Comparison of ENCODE assay signal across 26 cellular contexts in the genomic region with DNA sequence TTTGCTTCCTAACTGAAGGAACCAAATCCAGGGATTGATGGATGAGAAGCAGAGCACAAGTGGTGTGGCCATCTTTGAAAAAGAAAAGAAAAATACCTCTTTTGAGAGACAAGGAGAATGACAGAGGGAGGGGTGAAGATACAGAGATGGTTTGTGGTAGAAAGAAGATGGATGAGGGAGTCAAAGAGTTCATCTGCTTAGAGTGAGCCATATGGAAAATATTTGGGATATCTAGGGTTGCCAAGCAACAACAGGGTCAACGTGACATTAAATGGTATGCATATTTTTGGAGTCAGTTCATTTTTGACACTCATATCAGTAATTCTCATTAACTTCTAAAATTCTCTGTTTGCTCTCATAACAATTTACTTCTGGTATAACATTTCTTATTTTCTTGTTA. TPM values are rescaled to one million over a fixed set of nuclear protein-coding genes. Genes with fewer than 3 reads are reported as not detected.
DNase-seq lines count a peak whose midpoint lies in the region; ATAC-seq and TF ChIP-seq lines count a peak whose summit lies in the region.
"Had no signal": no experiment of that assay in that cellular context is flagged by ENCODE, and none has a peak within 500 bp of the region (broad histone marks: within the 10 kb centered on the region; RNA-seq: fewer than 3 reads in every experiment).

No MANE protein-coding gene starts in this region.

- 23% methylated on average over 1 of the region's 1 CpG for WGBS in mammary epithelial cell (ENCODE audit: low coverage, missing lambda C conversion rate)
- WGBS in SK-N-SH (ENCODE audit: low lambda C conversion rate): 15% methylated on average over 1 of the region's 1 CpG

- H3K9me3 ChIP-seq in mammary epithelial cell (replicated peaks; ENCODE audit: insufficient read depth, low read length): no peaks in the 10 kb centered on the region
- H3K9me3 ChIP-seq in SK-N-SH: no peaks in the 10 kb centered on the region
- H3K9me3 ChIP-seq: BLaER1, esophagus squamous epithelium, heart left ventricle, spleen had no signal

- H3K9ac ChIP-seq in mammary epithelial cell (ENCODE audit: insufficient read depth, low read length) (no peak overlapping the region), SK-N-SH (peak overlapping the region; percentile 9; the same call in 1 of the 2 replicates)
- H3K9ac ChIP-seq: BLaER1 had no signal

- peaks cover 36% of the 10 kb centered on the region for H3K36me3 Mint-ChIP-seq in MCF 10A (ENCODE audit: insufficient read depth, unreplicated experiment)

- H3K27me3 ChIP-seq in mammary epithelial cell (ENCODE audit: insufficient read depth, low read length) (no peaks in the 10 kb centered on the region), SK-N-SH (ENCODE audit: insufficient read depth) (no peaks in the 10 kb centered on the region)
- H3K27me3 ChIP-seq: BLaER1, esophagus squamous epithelium, heart left ventricle, spleen had no signal

- DNase-seq in mammary epithelial cell: no peak
- DNase-seq in MCF 10A (ENCODE audit: unreplicated experiment): no peak
- DNase-seq in SK-N-SH: no peak
- peak; percentile 42 for DNase-seq in fibroblast of peridontal ligament (ENCODE audit: extremely low read depth)
- peak; percentile 13 for DNase-seq in stromal cell of bone marrow (ENCODE audit: low read depth)
- DNase-seq: activated CD4-positive, alpha-beta memory T cell treated with anti-CD3 and anti-CD28 coated beads, Interleukin-2, amount 10 ng/mL, durations not matched to agents 7 days and 5 days; activated gamma-delta T cell; activated T-cell treated with anti-CD3 and anti-CD28 coated beads for 4 hours; amygdala; esophagus squamous epithelium; heart left ventricle; immature natural killer cell; KBM-7; NCI-H1048; NCI-H2029; NCI-H446; nucleus accumbens; PC-9; spleen had no signal

- H2AFZ ChIP-seq in mammary epithelial cell (ENCODE audit: low read depth, low read length): no peak overlapping the region
- H2AFZ ChIP-seq in SK-N-SH (ENCODE audit: low read depth): no peak overlapping the region
- H2AFZ ChIP-seq: PC-9 had no signal

- H3K79me2 ChIP-seq in mammary epithelial cell (ENCODE audit: insufficient read depth, low read length): peaks cover 53% of the 10 kb centered on the region
- H3K79me2 ChIP-seq in SK-N-SH (ENCODE audit: insufficient read depth): peaks cover 68% of the 10 kb centered on the region

- no peak overlapping the region for H3K4me2 ChIP-seq in mammary epithelial cell (ENCODE audit: insufficient read depth, low read depth, low read length)
- peak overlapping the region; percentile 21; the same call in 1 of the 2 replicates for H3K4me2 ChIP-seq in SK-N-SH
- H3K4me2 ChIP-seq: BLaER1, PC-9 had no signal

- H3K27ac Mint-ChIP-seq in MCF 10A (ENCODE audit: low read depth, unreplicated experiment): no peak overlapping the region
- H3K27ac Mint-ChIP-seq: activated CD4-positive, alpha-beta memory T cell treated with anti-CD3 and anti-CD28 coated beads, Interleukin-2, amount 10 ng/mL, durations not matched to agents 7 days and 5 days; immature natural killer cell; T-helper 2 cell treated with Interferon-gamma antibody and Interleukin-4, amounts not matched to agents 5 μg/mL and 100 μg/mL, for 36 hours had no signal

- H3K4me3 ChIP-seq in mammary epithelial cell (replicated peaks in 1 of 3; ENCODE audit: insufficient read depth in 1 of 3, low read depth in 2 of 3, low read length in 3 of 3): no peak overlapping the region
- no peak overlapping the region for H3K4me3 ChIP-seq in SK-N-SH (ENCODE audit: low read depth in 2 of 2, low read length in 1 of 2)
- H3K4me3 ChIP-seq: BLaER1, esophagus squamous epithelium, heart left ventricle, lung, PC-9, spleen had no signal

- dilution Hi-C loops in mammary epithelial cell (cut with HindIII; ENCODE audit: low sequenced_read_pairs): no loop called here

- H3F3A ChIP-seq in SK-N-SH (replicated peaks; ENCODE audit: insufficient read depth): peaks cover 12% of the 10 kb centered on the region

- no TSS peak for BruUV-seq in mammary epithelial cell (replicated peaks; lab: Mats Ljungman, UMichigan)
- no TSS peak for BruUV-seq in MCF 10A (replicated peaks; lab: Mats Ljungman, UMichigan)

- TF ChIP-seq RAD21 in SK-N-SH (IDR thresholded peaks at IDR 0.05; ENCODE audit: low read length): no peak

- peaks cover 17% of the 10 kb centered on the region for H3K4me1 ChIP-seq in mammary epithelial cell (ENCODE audit: insufficient read depth, low read length)
- peaks cover 0 to 5% of the 10 kb centered on the region in 2 experiments; a peak in 3 of 4 replicates for H3K4me1 ChIP-seq in SK-N-SH (ENCODE audit: control insufficient read depth in 1 of 2, insufficient read depth in 2 of 2, low read depth in 1 of 2, low read length in 1 of 2)

- H4K20me1 ChIP-seq in mammary epithelial cell (ENCODE audit: insufficient read depth, low read length) (no peaks in the 10 kb centered on the region), SK-N-SH (ENCODE audit: insufficient read depth) (no peaks in the 10 kb centered on the region)

- no peaks in the 10 kb centered on the region for H3K9me3 Mint-ChIP-seq in MCF 10A (ENCODE audit: unreplicated experiment)
- H3K9me3 Mint-ChIP-seq: activated CD4-positive, alpha-beta memory T cell treated with anti-CD3 and anti-CD28 coated beads, Interleukin-2, amount 10 ng/mL, durations not matched to agents 7 days and 5 days; immature natural killer cell; T-helper 2 cell treated with Interferon-gamma antibody and Interleukin-4, amounts not matched to agents 5 μg/mL and 100 μg/mL, for 36 hours had no signal

- ATAC-seq in esophagus mucosa (no peak), HG03280 (IDR thresholded peaks at IDR 0.05; ENCODE audit: unreplicated experiment) (no peak), GM21619 (IDR thresholded peaks at IDR 0.05; ENCODE audit: unreplicated experiment) (no peak)

- no peak for TF ChIP-seq EP300 in SK-N-SH (IDR thresholded peaks at IDR 0.05; ENCODE audit: borderline replicate concordance in 1 of 2, low read depth in 1 of 2, low read length in 1 of 2)

- TF ChIP-seq CTCF in mammary epithelial cell (conservative IDR thresholded peaks at IDR 0.05 in 1 of 2, IDR thresholded peaks at IDR 0.05 in 1 of 2; ENCODE audit: extremely low read depth in 1 of 2, insufficient read depth in 1 of 2, low read depth in 1 of 2, low read length in 2 of 2) (no peak), MCF 10A (IDR thresholded peaks at IDR 0.05; ENCODE audit: unreplicated experiment) (no peak), SK-N-SH (IDR thresholded peaks at IDR 0.05) (no peak)

- H3K4me3 Mint-ChIP-seq in MCF 10A (ENCODE audit: unreplicated experiment): no peak overlapping the region
- H3K4me3 Mint-ChIP-seq: activated CD4-positive, alpha-beta memory T cell treated with anti-CD3 and anti-CD28 coated beads, Interleukin-2, amount 10 ng/mL, durations not matched to agents 7 days and 5 days; immature natural killer cell; T-helper 2 cell treated with Interferon-gamma antibody and Interleukin-4, amounts not matched to agents 5 μg/mL and 100 μg/mL, for 36 hours had no signal

- peaks cover 7% of the 10 kb centered on the region for H3K4me1 Mint-ChIP-seq in MCF 10A (ENCODE audit: insufficient read depth, unreplicated experiment)

- CTCF ChIA-PET in mammary epithelial cell (lab: Charles Lee; ENCODE audit: low non-redundant PET) (no interaction called here), MCF 10A (lab: Yijun Ruan, JAX) (interaction anchor here (2.3 to 8.1 kb wide), 2 partner anchors 62 to 157 kb away, joined by 13 to 141 read pairs; no protein-coding TSS in a partner anchor), SK-N-SH (lab: Yijun Ruan, JAX) (interaction anchor here (6.6 kb wide), 1 partner anchor 63 kb away, joined by 39 read pairs; no protein-coding TSS in a partner anchor)

- POLR2A ChIA-PET in MCF 10A (lab: Yijun Ruan, JAX): interaction anchor here (1.3 kb wide), 1 partner anchor 63 kb away, joined by 6 read pairs; no protein-coding TSS in a partner anchor
- POLR2A ChIA-PET in SK-N-SH (lab: Yijun Ruan, JAX): no interaction called here

- no peaks in the 10 kb centered on the region for H3K27me3 Mint-ChIP-seq in MCF 10A (ENCODE audit: insufficient read depth, unreplicated experiment)
- H3K27me3 Mint-ChIP-seq: activated CD4-positive, alpha-beta memory T cell treated with anti-CD3 and anti-CD28 coated beads, Interleukin-2, amount 10 ng/mL, durations not matched to agents 7 days and 5 days had no signal

- in situ Hi-C loops in mammary epithelial cell (cut with MboI; ENCODE audit: low sequenced_read_pairs in 2 of 2): no loop called here

- no peaks in the 10 kb centered on the region for H3K9me2 ChIP-seq in SK-N-SH

- H3K36me3 ChIP-seq in mammary epithelial cell (ENCODE audit: insufficient read depth, low read length) (peaks cover 13% of the 10 kb centered on the region), SK-N-SH (replicated peaks in 1 of 2; ENCODE audit: control insufficient read depth in 1 of 2, insufficient read depth in 2 of 2, low read length in 1 of 2) (peaks cover 33 to 38% of the 10 kb centered on the region in 2 experiments)

- H3K27ac ChIP-seq in mammary epithelial cell (ENCODE audit: insufficient read depth, low read depth, low read length) (peak overlapping the region; percentile 22), SK-N-SH (ENCODE audit: low read depth in 2 of 2, low read length in 1 of 2) (peak overlapping the region; percentile 53 to 62; a peak in 3 of 4 replicates)
- H3K27ac ChIP-seq: 22Rv1, BLaER1, esophagus squamous epithelium, PC-9 had no signal

- intact Hi-C loops in mammary epithelial cell (cut with micrococcal nuclease) (no loop called here), MCF 10A (cut with micrococcal nuclease) (no loop called here)

TF ChIP-seq in SK-N-SH, 30 proteins besides CTCF, POLR2A, EP300 and RAD21 (continues in another document):
- TF ChIP-seq, protein P1, sequence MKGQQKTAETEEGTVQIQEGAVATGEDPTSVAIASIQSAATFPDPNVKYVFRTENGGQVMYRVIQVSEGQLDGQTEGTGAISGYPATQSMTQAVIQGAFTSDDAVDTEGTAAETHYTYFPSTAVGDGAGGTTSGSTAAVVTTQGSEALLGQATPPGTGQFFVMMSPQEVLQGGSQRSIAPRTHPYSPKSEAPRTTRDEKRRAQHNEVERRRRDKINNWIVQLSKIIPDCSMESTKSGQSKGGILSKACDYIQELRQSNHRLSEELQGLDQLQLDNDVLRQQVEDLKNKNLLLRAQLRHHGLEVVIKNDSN (IDR thresholded peaks at IDR 0.05; ENCODE audit: borderline replicate concordance, low read depth): no peak
- TF ChIP-seq RXRA (IDR thresholded peaks at IDR 0.05; ENCODE audit: borderline replicate concordance, low read depth) (peak; percentile 47; the same call in 1 of the 2 replicates), TEAD4 (IDR thresholded peaks at IDR 0.05; ENCODE audit: borderline replicate concordance, insufficient read depth) (no peak), TAF1 (IDR thresholded peaks at IDR 0.05; ENCODE audit: borderline replicate concordance, low read depth, low read length) (no peak)

RNA-seq across cellular contexts. Expression of a gene that starts 50.7 kb away (rescaled TPM):
- 100 to 1,000 TPM; 304 to 440 TPM for total RNA-seq in mammary epithelial cell
- 46.4 TPM for polyA plus RNA-seq in mammary epithelial cell
- 258 TPM for polyA minus RNA-seq in mammary epithelial cell
- total RNA-seq in MCF 10A (2022): 188 and 197 TPM in 2 replicates
- polyA plus RNA-seq in SK-N-SH (2012; rRNA removed): 37.6 and 45.9 TPM in 2 replicates
- 34.1 and 37.3 TPM in 2 replicates for polyA plus RNA-seq in SK-N-SH (2012; cell fraction: cytosol; rRNA removed)
- polyA plus RNA-seq in SK-N-SH (2012; cell fraction: nucleus; rRNA removed): 141 and 172 TPM in 2 replicates
- total RNA-seq in esophagus mucosa: 155 TPM

Comparison
In these comparisons a context has a peak if more than half of its experiments do, and no peak if none do; other contexts are left out.
1. DNase-seq: peak in fibroblast of peridontal ligament (single experiment) and stromal cell of bone marrow (single experiment); none in mammary epithelial cell (single experiment), MCF 10A (single experiment) and SK-N-SH (single experiment).